In genomic region chr3:174331095-174331802, GRCh38 we compare ENCODE assay signal across 24 cellular contexts.
A peak's percentile ranks its signal among the peaks of the same experiment; 100 is the strongest.
DNase-seq lines count a peak whose midpoint lies in the region; ATAC-seq and TF ChIP-seq lines count a peak whose summit lies in the region.
"Had no signal": no experiment of that assay in that cellular context is flagged by ENCODE, and none has a peak within 500 bp of the region (broad histone marks: within the 10 kb centered on the region; RNA-seq: fewer than 3 reads in every experiment).

No MANE protein-coding gene starts in this region.

- H3K79me1 ChIP-seq in IMR-90 (ENCODE audit: low read depth in 1 of 2, low read length in 2 of 2), result no peaks in the 10 kb centered on the region

- no peak overlapping the region for H3K27ac Mint-ChIP-seq in activated naive CD4-positive, alpha-beta T cell treated with anti-CD3 and anti-CD28 coated beads for 36 hours
- H3K27ac Mint-ChIP-seq in T-helper 17 cell, result no peak overlapping the region
- H3K27ac Mint-ChIP-seq: activated naive CD8-positive, alpha-beta T cell treated with anti-CD3 and anti-CD28 coated beads for 36 hours; CD4-positive, alpha-beta memory T cell; T-cell had no signal

- H2AK5ac ChIP-seq in IMR-90 (ENCODE audit: low read depth, low read length), result no peak overlapping the region

- H2BK20ac ChIP-seq in IMR-90 (ENCODE audit: low read depth, low read length), result peak overlapping the region; percentile 61

- TF ChIP-seq CTCF in 22Rv1 (IDR thresholded peaks at IDR 0.05), result no peak
- no peak for TF ChIP-seq CTCF in IMR-90 (conservative IDR thresholded peaks at IDR 0.05; ENCODE audit: low read depth, low read length)

- 100% methylated on average over 1 of the region's 6 CpGs; no CpG with 5 or more reads in 1 of the 2 experiments for WGBS in IMR-90 (ENCODE audit: extremely low coverage in 2 of 2, insufficient read length in 1 of 2), 2 experiments

- H3K9me1 ChIP-seq in IMR-90 (ENCODE audit: insufficient read depth, low read length), result no peaks in the 10 kb centered on the region

- H2BK15ac ChIP-seq in IMR-90 (ENCODE audit: low read depth, low read length), result 0 out of 3 replicates have a peak overlapping the region, but pooled peaks have one; percentile 15

- intact Hi-C loops in IMR-90 (cut with micrococcal nuclease) (no loop called here), left ventricle myocardium superior (cut with micrococcal nuclease) (no loop called here)
- intact Hi-C loops in activated naive CD4-positive, alpha-beta T cell treated with anti-CD3 and anti-CD28 coated beads for 36 hours (cut with micrococcal nuclease), result no loop called here

- H3K36me3 ChIP-seq in IMR-90 (ENCODE audit: control insufficient read depth, insufficient read depth, low read length), result no peaks in the 10 kb centered on the region
- H3K36me3 ChIP-seq: brain microvascular endothelial cell, Peyer's patch, tibial artery had no signal

- CTCF ChIA-PET in IMR-90 (lab: Yijun Ruan, JAX), result no interaction called here
- CTCF ChIA-PET in activated naive CD4-positive, alpha-beta T cell treated with anti-CD3 and anti-CD28 coated beads for 36 hours (lab: Charles Lee), result no interaction called here

- H4K20me1 ChIP-seq in IMR-90 (ENCODE audit: insufficient read depth, low read length), result no peaks in the 10 kb centered on the region

- POLR2A ChIA-PET in IMR-90 (lab: Charles Lee; ENCODE audit: unreplicated experiment), result no interaction called here

- DNase-seq in IMR-90 (no peak), SIG-M5 (lab: John Stamatoyannopoulos, UW) (peak; percentile 67), left ventricle myocardium superior (no peak), amygdala (lab: John Stamatoyannopoulos, UW) (no peak), T-helper 17 cell (no peak), T1000 (lab: John Stamatoyannopoulos, UW) (no peak)
- DNase-seq in activated naive CD4-positive, alpha-beta T cell treated with anti-CD3 and anti-CD28 coated beads for 36 hours, result no peak
- DNase-seq: activated CD4-positive, CD25-positive, alpha-beta regulatory T cell; activated CD8-positive, alpha-beta memory T cell treated with anti-CD3 and anti-CD28 coated beads for 24 hours; activated naive CD8-positive, alpha-beta T cell treated with anti-CD3 and anti-CD28 coated beads for 36 hours; CD4-positive, alpha-beta memory T cell; cortex of kidney; DND-41; hypothalamus; KG1; midbrain; NCI-H1436; Peyer's patch; retina; stimulated activated naive CD4-positive, alpha-beta T cell; T-cell; tibial artery had no signal

- peak overlapping the region; percentile 13; the same call in 1 of the 2 replicates for H3K18ac ChIP-seq in IMR-90 (ENCODE audit: low read depth, low read length)

- H3K23ac ChIP-seq in IMR-90 (ENCODE audit: low read depth, low read length), result 0 out of 2 replicates have a peak overlapping the region, but pooled peaks have one; percentile 10

- peak overlapping the region; percentile 65 for H2BK120ac ChIP-seq in IMR-90 (ENCODE audit: low read depth, low read length)

- no peak overlapping the region for H2AFZ ChIP-seq in IMR-90 (replicated peaks; ENCODE audit: low read length, poor library complexity)

- H3K14ac ChIP-seq in IMR-90 (replicated peaks; ENCODE audit: low read depth, low read length), result 0 out of 2 replicates have a peak overlapping the region, but pooled peaks have one; percentile 63

- peak overlapping the region; percentile 63; the same call in 1 of the 2 replicates for H4K91ac ChIP-seq in IMR-90 (ENCODE audit: insufficient read depth, low read depth, low read length)

- H3K4me2 ChIP-seq in IMR-90 (ENCODE audit: low read depth, low read length), result no peak overlapping the region

- H3K9me3 ChIP-seq in IMR-90 (ENCODE audit: control insufficient read depth, insufficient read depth, low read length) (no peaks in the 10 kb centered on the region), T-helper 17 cell (ENCODE audit: control insufficient read depth, low read length, poor library complexity, severe bottlenecking) (peaks cover 2% of the 10 kb centered on the region)
- H3K9me3 ChIP-seq: Peyer's patch, tibial artery had no signal

- ATAC-seq in IMR-90 (ENCODE audit: low read depth), result no peak
- peak; percentile 61 for ATAC-seq in left ventricle myocardium superior
- ATAC-seq in T-helper 17 cell, result no peak
- ATAC-seq: T-cell had no signal

- H3K36me3 Mint-ChIP-seq in activated naive CD4-positive, alpha-beta T cell treated with anti-CD3 and anti-CD28 coated beads for 36 hours (ENCODE audit: low read depth), result no peaks in the 10 kb centered on the region
- no peaks in the 10 kb centered on the region for H3K36me3 Mint-ChIP-seq in T-helper 17 cell (ENCODE audit: low read depth)
- H3K36me3 Mint-ChIP-seq: activated naive CD8-positive, alpha-beta T cell treated with anti-CD3 and anti-CD28 coated beads for 36 hours; CD4-positive, alpha-beta memory T cell; T-cell had no signal

- no peak overlapping the region for H4K5ac ChIP-seq in IMR-90 (ENCODE audit: low read depth, low read length)

- TF ChIP-seq POLR2A in IMR-90 (IDR thresholded peaks at IDR 0.05; ENCODE audit: low read depth, low read length), result no peak

- H3K27me3 ChIP-seq in IMR-90 (ENCODE audit: control insufficient read depth, insufficient read depth, low read length), result no peaks in the 10 kb centered on the region
- H3K27me3 ChIP-seq: brain microvascular endothelial cell, Peyer's patch, tibial artery had no signal

- H2BK5ac ChIP-seq in IMR-90 (ENCODE audit: low read depth, low read length, poor library complexity, severe bottlenecking), result no peak overlapping the region

- 0 out of 2 replicates have a peak, but pooled peaks cover 3% of the 10 kb centered on the region for H3K4me1 ChIP-seq in IMR-90 (ENCODE audit: control insufficient read depth, insufficient read depth, low read length)
- H3K4me1 ChIP-seq: Peyer's patch had no signal

- H3K4me1 Mint-ChIP-seq in activated naive CD4-positive, alpha-beta T cell treated with anti-CD3 and anti-CD28 coated beads for 36 hours (ENCODE audit: low read depth), result no peaks in the 10 kb centered on the region
- no peaks in the 10 kb centered on the region for H3K4me1 Mint-ChIP-seq in T-helper 17 cell
- H3K4me1 Mint-ChIP-seq: activated naive CD8-positive, alpha-beta T cell treated with anti-CD3 and anti-CD28 coated beads for 36 hours; CD4-positive, alpha-beta memory T cell; T-cell had no signal

- peaks cover 3% of the 10 kb centered on the region for H3K9me3 Mint-ChIP-seq in activated naive CD4-positive, alpha-beta T cell treated with anti-CD3 and anti-CD28 coated beads for 36 hours

- no peak overlapping the region for H2AK9ac ChIP-seq in IMR-90 (replicated peaks; ENCODE audit: low read depth, low read length, poor library complexity)

- H3K27me3 Mint-ChIP-seq in activated naive CD4-positive, alpha-beta T cell treated with anti-CD3 and anti-CD28 coated beads for 36 hours (ENCODE audit: low read depth), result no peaks in the 10 kb centered on the region
- H3K27me3 Mint-ChIP-seq in T-helper 17 cell, result no peaks in the 10 kb centered on the region
- H3K27me3 Mint-ChIP-seq: activated naive CD8-positive, alpha-beta T cell treated with anti-CD3 and anti-CD28 coated beads for 36 hours; CD4-positive, alpha-beta memory T cell; T-cell had no signal

- peak overlapping the region; percentile 1 to 57; a peak in 2 of 4 replicates for H4K8ac ChIP-seq in IMR-90 (ENCODE audit: low read depth in 2 of 2, low read length in 2 of 2)

- H3K4me3 ChIP-seq in IMR-90 (ENCODE audit: insufficient read depth, low read depth, low read length), result no peak overlapping the region
- H3K4me3 ChIP-seq: Peyer's patch, tibial artery had no signal

- no peak overlapping the region for H3K4me3 Mint-ChIP-seq in activated naive CD4-positive, alpha-beta T cell treated with anti-CD3 and anti-CD28 coated beads for 36 hours
- no peak overlapping the region for H3K4me3 Mint-ChIP-seq in T-helper 17 cell
- H3K4me3 Mint-ChIP-seq: activated naive CD8-positive, alpha-beta T cell treated with anti-CD3 and anti-CD28 coated beads for 36 hours; CD4-positive, alpha-beta memory T cell; T-cell had no signal

- no peak overlapping the region for H3K9ac ChIP-seq in IMR-90 (ENCODE audit: low read depth, low read length)

- dilution Hi-C loops in IMR-90 (cut with HindIII; ENCODE audit: low sequenced_read_pairs, unreplicated experiment), result no loop called here

- no peak overlapping the region for H3K56ac ChIP-seq in IMR-90 (ENCODE audit: extremely low read depth, insufficient read depth, low read length)

- in situ Hi-C loops in IMR-90 (cut with MboI; ENCODE audit: low sequenced_read_pairs), result no loop called here

- no TSS peak for BruUV-seq in IMR-90 (replicated peaks; lab: Mats Ljungman, UMichigan)

- no peak for TF ChIP-seq RAD21 in IMR-90 (IDR thresholded peaks at IDR 0.05; ENCODE audit: low read length)

- H3K4ac ChIP-seq in IMR-90 (ENCODE audit: low read depth, low read length), result peak overlapping the region; percentile 29; the same call in 1 of the 2 replicates

- H3K27ac ChIP-seq in 22Rv1, result peak overlapping the region; percentile 29; the same call in 1 of the 2 replicates
- no peak overlapping the region for H3K27ac ChIP-seq in IMR-90 (ENCODE audit: insufficient read depth, low read length)
- H3K27ac ChIP-seq: brain microvascular endothelial cell, Peyer's patch, tibial artery had no signal

TF ChIP-seq in IMR-90, 13 proteins besides CTCF, POLR2A, EP300 and RAD21:
- TF ChIP-seq BHLHE40 (IDR thresholded peaks at IDR 0.05; ENCODE audit: low read depth, low read length) (no peak), ELK1 (IDR thresholded peaks at IDR 0.05; ENCODE audit: borderline replicate concordance, low read depth, low read length) (no peak)
TF ChIP-seq in IMR-90: peak in this region for 0.
